Comparison of ENCODE assay signal across 19 cellular contexts in genomic region chr18:71168576-71169145, GRCh38.
"Had no signal": no experiment of that assay in that cellular context is flagged by ENCODE, and none has a peak within 500 bp of the region (broad histone marks: within the 10 kb centered on the region; RNA-seq: fewer than 3 reads in every experiment).

No MANE protein-coding gene starts in this region.

- H3K27ac Mint-ChIP-seq: activated CD8-positive, alpha-beta T cell treated with anti-CD3 and anti-CD28 coated beads, Interleukin-2, amount 10 ng/mL, durations not matched to agents 7 days and 5 days; activated naive CD8-positive, alpha-beta T cell; dendritic cell treated with granulocyte-macrophage colony-stimulating factor and Interleukin-4, amounts not matched to agents 40 ng/mL and 50 ng/mL, for 4 days; natural killer cell treated with Interleukin-12 subunit alpha and Interleukin-12 subunit beta and Interleukin-15 and Interleukin-18, amount 100 ng/mL, for 72 hours; T-helper 17 cell had no signal

- H3K4me3 ChIP-seq: left ventricle myocardium inferior, transverse colon had no signal

- H3K4me1 Mint-ChIP-seq: T-helper 17 cell had no signal

- H3K36me3 ChIP-seq: brain microvascular endothelial cell, left ventricle myocardium inferior, transverse colon, WERI-Rb-1 had no signal

- DNase-seq: activated CD4-positive, alpha-beta T cell treated with anti-CD3 and anti-CD28 coated beads for 4 hours; activated CD8-positive, alpha-beta memory T cell treated with anti-CD3 and anti-CD28 coated beads, Interleukin-2, amount 50 U/mL, for 4 hours; activated CD8-positive, alpha-beta T cell treated with anti-CD3 and anti-CD28 coated beads, Interleukin-2, amount 10 ng/mL, durations not matched to agents 7 days and 5 days; activated gamma-delta T cell; activated T-cell treated with anti-CD3 and anti-CD28 coated beads, Interleukin-2, amount 50 U/mL, for 48 hours; amniotic stem cell; brain microvascular endothelial cell; cerebellar nuclear complex; hypothalamus; left ventricle myocardium inferior; stimulated activated CD4-positive, alpha-beta T cell treated with anti-CD3 and anti-CD28 coated beads, Interleukin-4, amount 100 ng/mL, for 4 hours; stimulated activated CD8-positive, alpha-beta memory T cell treated with anti-CD3 and anti-CD28 coated beads, Interleukin-4, amount 100 ng/mL, for 48 hours; stimulated activated naive CD8-positive, alpha-beta T cell treated with anti-CD3 and anti-CD28 coated beads, Interleukin-15, Interleukin-2, amounts not matched to agents 100 U/mL and 50 U/mL, for 24 hours; T-helper 17 cell; transverse colon; WERI-Rb-1 had no signal

- H3K9me3 ChIP-seq: transverse colon had no signal

- H3K36me3 Mint-ChIP-seq: activated naive CD8-positive, alpha-beta T cell; natural killer cell treated with Interleukin-12 subunit alpha and Interleukin-12 subunit beta and Interleukin-15 and Interleukin-18, amount 100 ng/mL, for 72 hours had no signal

- H3K4me3 Mint-ChIP-seq: activated CD8-positive, alpha-beta T cell treated with anti-CD3 and anti-CD28 coated beads, Interleukin-2, amount 10 ng/mL, durations not matched to agents 7 days and 5 days; activated naive CD8-positive, alpha-beta T cell; dendritic cell treated with granulocyte-macrophage colony-stimulating factor and Interleukin-4, amounts not matched to agents 40 ng/mL and 50 ng/mL, for 4 days; natural killer cell treated with Interleukin-12 subunit alpha and Interleukin-12 subunit beta and Interleukin-15 and Interleukin-18, amount 100 ng/mL, for 72 hours; T-helper 17 cell had no signal

- H3K27ac ChIP-seq: brain microvascular endothelial cell, left ventricle myocardium inferior, transverse colon, WERI-Rb-1 had no signal

- H3K27me3 Mint-ChIP-seq: activated naive CD8-positive, alpha-beta T cell; dendritic cell treated with granulocyte-macrophage colony-stimulating factor and Interleukin-4, amounts not matched to agents 40 ng/mL and 50 ng/mL, for 4 days; natural killer cell treated with Interleukin-12 subunit alpha and Interleukin-12 subunit beta and Interleukin-15 and Interleukin-18, amount 100 ng/mL, for 72 hours; T-helper 17 cell had no signal

- H3K27me3 ChIP-seq: brain microvascular endothelial cell, transverse colon had no signal

- H3K4me1 ChIP-seq: left ventricle myocardium inferior, transverse colon had no signal
